In the genomic region with DNA sequence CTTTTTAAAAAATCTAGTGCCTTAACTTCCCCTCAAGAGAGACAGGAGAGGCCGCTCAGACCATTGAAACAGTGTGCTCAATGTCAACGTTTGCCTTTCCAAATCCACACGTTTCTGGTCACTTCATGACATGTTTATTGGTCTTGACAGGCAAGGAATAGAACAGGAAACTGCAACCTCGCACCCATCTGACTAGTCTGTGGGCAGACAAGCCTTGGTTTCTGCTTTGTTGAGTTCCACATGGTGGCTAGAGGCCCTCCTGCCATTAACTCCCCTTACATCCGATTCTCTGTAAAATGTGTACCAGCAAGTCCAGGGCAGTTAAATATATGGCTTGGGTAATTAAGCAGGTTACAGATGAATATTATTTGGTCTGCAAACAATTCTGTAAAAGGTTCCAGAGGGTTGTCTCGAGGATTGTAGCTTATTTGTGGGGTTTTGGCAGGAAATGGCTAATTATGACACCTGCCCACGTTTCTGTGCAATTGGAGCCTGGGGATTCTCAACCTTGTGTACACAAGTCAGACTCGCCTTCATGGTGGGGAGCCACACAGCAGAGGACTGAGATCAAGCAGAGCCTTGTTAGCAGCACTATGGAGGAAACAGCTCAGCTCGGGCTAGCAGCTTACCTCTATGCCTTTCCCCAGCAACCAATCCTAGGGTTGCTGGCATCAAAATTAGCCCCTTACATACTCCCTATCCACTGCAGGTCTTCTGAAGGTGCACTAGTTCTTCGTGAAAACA, we compare ENCODE assay signal across 13 cellular contexts.
"Had no signal": no experiment of that assay in that cellular context is flagged by ENCODE, and none has a peak within 500 bp of the region (broad histone marks: within the 10 kb centered on the region; RNA-seq: fewer than 3 reads in every experiment).

No MANE protein-coding gene starts in this region.

- DNase-seq: activated CD4-positive, alpha-beta T cell treated with anti-CD3 and anti-CD28 coated beads, Interleukin-2, amount 50 U/mL, for 1 hour; activated naive CD4-positive, alpha-beta T cell treated with Interleukin-2 at 50 U/mL for 16 hours; dermis blood vessel endothelial cell; foreskin melanocyte; head of caudate nucleus; left cardiac atrium; lower lobe of right lung; right lobe of liver; stimulated activated CD4-positive, alpha-beta T cell treated with anti-CD3 and anti-CD28 coated beads, Interleukin-4, amount 100 ng/mL, for 4 hours; stimulated activated CD8-positive, alpha-beta memory T cell treated with anti-CD3 and anti-CD28 coated beads, Interleukin-4, amount 100 ng/mL, for 48 hours; stimulated activated naive CD4-positive, alpha-beta T cell treated with Interleukin-2 at 50 U/mL for 16 hours; substantia nigra; uterus had no signal
